Comparison of ENCODE assay signal across 8 cellular contexts in the genomic region with DNA sequence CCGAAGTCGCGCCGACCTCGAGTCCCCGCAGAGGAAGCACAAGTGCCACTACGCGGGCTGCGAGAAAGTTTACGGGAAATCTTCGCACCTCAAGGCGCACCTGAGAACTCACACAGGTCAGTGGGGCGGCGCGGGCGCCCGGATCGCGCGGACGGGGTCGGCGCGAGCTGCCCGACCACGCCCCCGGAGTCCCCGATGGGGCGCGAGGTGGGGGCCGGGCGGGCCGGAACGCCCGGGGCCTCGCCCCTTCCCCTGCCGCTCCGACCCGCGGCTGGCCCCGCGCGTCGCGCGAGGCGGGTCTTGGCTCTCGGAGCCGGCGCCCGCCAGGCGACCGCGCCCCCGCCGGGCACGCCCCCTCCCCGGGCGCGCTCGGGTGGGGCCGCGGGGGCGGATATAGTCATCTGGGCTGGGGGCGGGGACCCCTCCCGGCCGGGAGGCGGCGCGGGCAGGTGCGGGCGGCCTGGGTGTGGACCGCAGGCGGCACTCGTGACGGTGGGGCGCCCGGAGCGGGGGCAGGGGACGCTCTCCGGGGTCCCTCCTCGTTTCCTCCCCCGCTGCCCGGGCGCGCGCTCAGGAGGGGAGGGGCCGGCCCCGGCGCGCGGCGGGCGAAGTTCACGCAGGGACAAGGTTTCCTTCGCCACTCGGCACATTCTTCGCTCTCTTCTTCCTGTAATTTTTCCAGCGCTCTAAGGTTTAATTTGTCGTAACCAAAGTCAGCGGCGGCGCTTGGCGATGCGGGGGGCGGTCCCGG. TPM values are rescaled to one million over a fixed set of nuclear protein-coding genes. Genes with fewer than 3 reads are reported as not detected.
DNase-seq lines count a peak whose midpoint lies in the region; ATAC-seq, FAIRE-seq and TF ChIP-seq lines count a peak whose summit lies in the region.

No MANE protein-coding gene starts in this region.

- no peak for TF ChIP-seq EP300 in H1 (IDR thresholded peaks at IDR 0.05; ENCODE audit: borderline replicate concordance in 1 of 2, low read depth in 2 of 2, low read length in 2 of 2)

- H2BK120ac ChIP-seq in H1 (replicated peaks; ENCODE audit: low read depth, low read length) = no peak overlapping the region

- H3K4me3 Mint-ChIP-seq in activated CD8-positive, alpha-beta T cell treated with anti-CD3 and anti-CD28 coated beads, Interleukin-2, amount 10 ng/mL, durations not matched to agents 7 days and 5 days = peak overlapping the region; percentile 91

- no peak overlapping the region for H2AFZ ChIP-seq in H1 (ENCODE audit: low read length)

- no peak overlapping the region for H3K4ac ChIP-seq in H1 (replicated peaks; ENCODE audit: insufficient read length, low read depth, low read length)

- peak overlapping the region; percentile 73 to 80 for H3K4me2 ChIP-seq in H1 (ENCODE audit: insufficient read depth in 1 of 2, low read depth in 2 of 2, low read length in 2 of 2)

- no peak overlapping the region for H3K23ac ChIP-seq in H1 (ENCODE audit: insufficient read length)

- H3K9me3 ChIP-seq in H1 (ENCODE audit: insufficient read depth in 2 of 2, low read depth in 1 of 2, low read length in 1 of 2) = no peaks in the 10 kb centered on the region
- no peaks in the 10 kb centered on the region for H3K9me3 ChIP-seq in mononuclear cell (ENCODE audit: low read depth, low read length)

- H3K4me1 Mint-ChIP-seq in activated CD8-positive, alpha-beta T cell treated with anti-CD3 and anti-CD28 coated beads, Interleukin-2, amount 10 ng/mL, durations not matched to agents 7 days and 5 days (ENCODE audit: low read depth) = peaks cover 59% of the 10 kb centered on the region

- peak; percentile 3 for ATAC-seq in activated CD8-positive, alpha-beta T cell treated with anti-CD3 and anti-CD28 coated beads, Interleukin-2, amount 10 ng/mL, durations not matched to agents 7 days and 5 days
- ATAC-seq in GM21529 (IDR thresholded peaks at IDR 0.05; ENCODE audit: unreplicated experiment) = no peak

- CTCF ChIA-PET in activated CD8-positive, alpha-beta T cell treated with anti-CD3 and anti-CD28 coated beads, Interleukin-2, amount 10 ng/mL, durations not matched to agents 7 days and 5 days (lab: Charles Lee) = interaction anchor here (1.0 to 2.0 kb wide), 8 partner anchors 11 to 161 kb away, joined by 4 to 7 read pairs (median 5); no protein-coding TSS in a partner anchor
- CTCF ChIA-PET in H1 (lab: Charles Lee; ENCODE audit: partially characterized antibody) = interaction anchor here (1.0 to 1.5 kb wide), 3 partner anchors 15 to 155 kb away, joined by 3 to 5 read pairs (median 3); no protein-coding TSS in a partner anchor

- peaks cover 3 to 18% (median 10%) of the 10 kb centered on the region in 4 experiments for H3K4me1 ChIP-seq in H1 (replicated peaks in 1 of 4; ENCODE audit: control insufficient read depth in 3 of 4, insufficient read depth in 4 of 4, low read length in 3 of 4)
- H3K4me1 ChIP-seq in mononuclear cell (ENCODE audit: insufficient read depth, low read length) = peaks cover 69% of the 10 kb centered on the region

- H4K8ac ChIP-seq in H1 (ENCODE audit: extremely low read depth, insufficient read depth, low read length) = peak overlapping the region; percentile 73; the same call in 1 of the 2 replicates

- FAIRE-seq in H1 (lab: Jason Lieb, UNC) = no peak

- H3K4me3 ChIP-seq in H1 (ENCODE audit: extremely low read depth in 1 of 4, insufficient read depth in 2 of 4, low read depth in 3 of 4, low read length in 4 of 4) (peak overlapping the region; percentile 57 to 83 (median 71)), mononuclear cell (ENCODE audit: low read length) (peak overlapping the region; percentile 82)

- DNase-seq in SIG-M5 treated with dmso at 0.1 percent for 504 hours (lab: John Stamatoyannopoulos, UW; ENCODE audit: unreplicated experiment) = peak; percentile 43
- DNase-seq in SIG-M5 (lab: John Stamatoyannopoulos, UW) = no peak
- peak; percentile 70 for DNase-seq in NCI-H2171 (lab: John Stamatoyannopoulos, UW)
- DNase-seq in activated CD8-positive, alpha-beta T cell treated with anti-CD3 and anti-CD28 coated beads, Interleukin-2, amount 10 ng/mL, durations not matched to agents 7 days and 5 days = peak; percentile 77
- peak in 1 of 2 experiments; percentile 70 for DNase-seq in H1 (ENCODE audit: low read depth in 1 of 2, low spot score in 2 of 2)
- peak; percentile 70 for DNase-seq in stimulated activated CD8-positive, alpha-beta memory T cell treated with anti-CD3 and anti-CD28 coated beads, Interleukin-4, amount 100 ng/mL, for 48 hours

- no peak for TF ChIP-seq POLR2A in H1 (IDR thresholded peaks at IDR 0.05; ENCODE audit: control extremely low read depth in 1 of 2, low read depth in 2 of 2, low read length in 2 of 2)

- no peak overlapping the region for H3K14ac ChIP-seq in H1 (ENCODE audit: insufficient read length)

- POLR2A ChIA-PET in activated CD8-positive, alpha-beta T cell treated with anti-CD3 and anti-CD28 coated beads, Interleukin-2, amount 10 ng/mL, durations not matched to agents 7 days and 5 days (lab: Charles Lee) = interaction anchor here (0.7 to 7.4 kb wide), 8 partner anchors 19 to 155 kb away, joined by 3 to 63 read pairs (median 17); no protein-coding TSS in a partner anchor
- POLR2A ChIA-PET in H1 (lab: Charles Lee; ENCODE audit: partially characterized antibody) = interaction anchor here (1.1 kb wide), 1 partner anchor 62 kb away, joined by 3 read pairs; no protein-coding TSS in a partner anchor

- H3K27ac Mint-ChIP-seq in activated CD8-positive, alpha-beta T cell treated with anti-CD3 and anti-CD28 coated beads, Interleukin-2, amount 10 ng/mL, durations not matched to agents 7 days and 5 days = peak overlapping the region; percentile 92

- peaks cover 23 to 25% of the 10 kb centered on the region in 2 experiments for H4K20me1 ChIP-seq in H1 (replicated peaks in 1 of 2; ENCODE audit: control insufficient read depth in 1 of 2, insufficient read depth in 2 of 2, low read length in 2 of 2)

- no peaks in the 10 kb centered on the region for H3K27me3 Mint-ChIP-seq in activated CD8-positive, alpha-beta T cell treated with anti-CD3 and anti-CD28 coated beads, Interleukin-2, amount 10 ng/mL, durations not matched to agents 7 days and 5 days (ENCODE audit: low read depth)

- no peak overlapping the region for H3K27ac ChIP-seq in H1 (ENCODE audit: low read depth, low read length)

- H3K79me1 ChIP-seq in H1 (ENCODE audit: low read depth, low read length) = peaks cover 14% of the 10 kb centered on the region

- H3K23me2 ChIP-seq in H1 (ENCODE audit: low read depth, low read length) = peaks cover 15% of the 10 kb centered on the region; the same call in 1 of the 2 replicates

- 0% methylated on average over 24 of the region's 107 CpGs; no CpG with 5 or more reads in 1 of the 2 experiments for WGBS in H1 (ENCODE audit: extremely low coverage in 1 of 2, insufficient coverage in 1 of 2, insufficient read length in 1 of 2, insufficient replicate concordance in 2 of 2, low coverage in 1 of 2, low lambda C conversion rate in 2 of 2, missing lambda C conversion rate in 1 of 2), 2 experiments

- peaks cover 43% of the 10 kb centered on the region for H3K36me3 Mint-ChIP-seq in activated CD8-positive, alpha-beta T cell treated with anti-CD3 and anti-CD28 coated beads, Interleukin-2, amount 10 ng/mL, durations not matched to agents 7 days and 5 days (ENCODE audit: low read depth)

- H2BK5ac ChIP-seq in H1 (ENCODE audit: low read depth, low read length) = no peak overlapping the region

- H3K18ac ChIP-seq in H1 (ENCODE audit: extremely low read depth, low read length) = peak overlapping the region; percentile 60

- no peak overlapping the region for H2AK5ac ChIP-seq in H1 (ENCODE audit: low read depth, low read length)

- H3K56ac ChIP-seq in H1 (replicated peaks; ENCODE audit: insufficient read length, low read depth, low read length) = no peak overlapping the region

- no peak overlapping the region for H4K5ac ChIP-seq in H1 (ENCODE audit: insufficient read length, low read depth, low read length)

- peak overlapping the region in 2 of 4 experiments; percentile 25 to 45; a peak in 3 of 7 replicates for H3K9ac ChIP-seq in H1 (replicated peaks in 1 of 4; ENCODE audit: extremely low read depth in 1 of 4, low read depth in 3 of 4, low read length in 3 of 4)

- no peak overlapping the region for H2BK12ac ChIP-seq in H1 (ENCODE audit: low read depth, low read length)

- no peaks in the 10 kb centered on the region for H3K9me3 Mint-ChIP-seq in activated CD8-positive, alpha-beta T cell treated with anti-CD3 and anti-CD28 coated beads, Interleukin-2, amount 10 ng/mL, durations not matched to agents 7 days and 5 days (ENCODE audit: insufficient read depth)

- H4K91ac ChIP-seq in H1 (replicated peaks; ENCODE audit: insufficient read length, low read length) = no peak overlapping the region

- H2BK20ac ChIP-seq in H1 (ENCODE audit: low read length) = no peak overlapping the region

- H3K36me3 ChIP-seq in H1 (ENCODE audit: control insufficient read depth in 2 of 4, insufficient read depth in 4 of 4, low read length in 3 of 4) = no peaks in the 10 kb centered on the region

- no peak for TF ChIP-seq RAD21 in H1 (IDR thresholded peaks at IDR 0.05 in 1 of 2, conservative IDR thresholded peaks at IDR 0.05 in 1 of 2; ENCODE audit: low read depth in 2 of 2, low read length in 2 of 2)

- H3K27me3 ChIP-seq in H1 (replicated peaks in 1 of 4; ENCODE audit: control insufficient read depth in 3 of 4, extremely low read depth in 1 of 4, insufficient read depth in 3 of 4, low read length in 3 of 4) = peaks cover 0 to 7% (median 3%) of the 10 kb centered on the region in 4 experiments; a peak in 3 of 7 replicates
- no peaks in the 10 kb centered on the region for H3K27me3 ChIP-seq in mononuclear cell (ENCODE audit: insufficient read depth, low read length)

- H3K79me2 ChIP-seq in H1 (ENCODE audit: control insufficient read depth in 1 of 2, insufficient read depth in 2 of 2, low read length in 2 of 2) = peaks cover 7 to 34% of the 10 kb centered on the region in 2 experiments

- no peak overlapping the region for H2BK15ac ChIP-seq in H1 (ENCODE audit: low read length)

- no peak for TF ChIP-seq CTCF in H1 (IDR thresholded peaks at IDR 0.05; ENCODE audit: control extremely low read depth in 1 of 3, insufficient read depth in 1 of 3, low read depth in 1 of 3, low read length in 3 of 3)

TF ChIP-seq in H1, 55 proteins besides CTCF, POLR2A, EP300 and RAD21 (continues in another document):
- TF ChIP-seq YY1 (IDR thresholded peaks at IDR 0.05; ENCODE audit: low read depth, low read length) = no peak

RNA-seq across cellular contexts. Expression of a gene that starts 1.2 kb away (rescaled TPM):
- total RNA-seq in activated CD8-positive, alpha-beta T cell treated with anti-CD3 and anti-CD28 coated beads, Interleukin-2, amount 10 ng/mL, durations not matched to agents 7 days and 5 days = 100 to 1,000 TPM; 214 to 215 TPM
- total RNA-seq in H1 (2021; fragmentation: NEBNext Ultra II Directional; extraction: Animal tissue kit (Norgen Biotek cat#: 25700)) = 32.4 and 33.4 TPM in 2 replicates
- 15.7 and 18.3 TPM in 2 replicates for polyA plus RNA-seq in H1 (2011; rRNA removed)
- 16.2 TPM for polyA plus RNA-seq in H1 (2011; cell fraction: cytosol; rRNA removed)
- 17.3 TPM for polyA plus RNA-seq in H1 (2011; cell fraction: nucleus; rRNA removed)
- 21.5 to 39.3 TPM (median 24.4 TPM) in 4 replicates for polyA plus RNA-seq in H1 (2012, experiment 1 of 2)
- 13.0 TPM for polyA plus RNA-seq in H1 (2012, experiment 2 of 2)
- 34.5 TPM for polyA plus RNA-seq in H1 (2013, experiment 1 of 2)
- 37.8 TPM for polyA plus RNA-seq in H1 (2013, experiment 2 of 2)
- polyA minus RNA-seq in H1 (2011; rRNA and poly(A)+ RNA removed) = 15.4 and 21.4 TPM in 2 replicates
- 21.7 TPM for polyA minus RNA-seq in H1 (2011; cell fraction: cytosol; rRNA and poly(A)+ RNA removed)
- 10.9 TPM for polyA minus RNA-seq in H1 (2011; cell fraction: nucleus; rRNA and poly(A)+ RNA removed)
- total RNA-seq in mononuclear cell = 151 TPM
